ENCODE assay signal across 8 cellular contexts in the genomic region with DNA sequence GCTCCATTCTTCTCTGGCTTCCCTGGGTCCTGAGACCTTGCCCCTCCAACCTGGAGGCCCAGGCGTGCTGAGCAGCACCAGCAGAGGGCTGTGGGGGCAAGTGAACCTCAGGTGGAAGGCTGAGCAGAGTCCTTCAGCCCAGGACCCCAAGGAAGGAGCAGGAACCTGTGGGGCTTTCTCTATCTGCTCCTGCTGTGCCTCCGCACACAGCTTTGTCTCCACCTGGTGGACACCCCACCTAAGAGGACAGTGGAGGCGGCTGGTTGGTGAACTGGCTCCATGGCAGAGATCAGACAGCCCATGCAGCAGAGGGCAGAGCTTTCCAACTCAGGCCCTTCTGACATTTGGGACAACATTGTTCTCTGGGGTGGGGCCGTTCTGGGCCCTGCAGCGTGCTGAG. TPM values are rescaled to one million over a fixed set of nuclear protein-coding genes. Genes with fewer than 3 reads are reported as not detected.
DNase-seq lines count a peak whose midpoint lies in the region; ATAC-seq and TF ChIP-seq lines count a peak whose summit lies in the region.

No MANE protein-coding gene starts in this region.

- H3K9me3 ChIP-seq in CD4-positive, alpha-beta T cell (ENCODE audit: control insufficient read depth, low read length), result peaks cover 7% of the 10 kb centered on the region
- peaks cover 6% of the 10 kb centered on the region for H3K9me3 ChIP-seq in WERI-Rb-1 (ENCODE audit: severe bottlenecking)
- H3K9me3 ChIP-seq in esophagus squamous epithelium, result peaks cover 0 to 19% (median 17%) of the 10 kb centered on the region in 3 donors
- H3K9me3 ChIP-seq in ascending aorta, result peaks cover 11 to 16% of the 10 kb centered on the region in 2 donors
- peaks cover 0 to 19% of the 10 kb centered on the region in 2 donors for H3K9me3 ChIP-seq in left lung

- CTCF ChIA-PET in CD4-positive, alpha-beta T cell (lab: Charles Lee), result interaction anchor here (0.6 to 1.4 kb wide), 3 partner anchors 9 to 87 kb away, joined by 3 to 5 read pairs (median 4); a partner anchor contains a TSS

- TF ChIP-seq POLR2A in esophagus squamous epithelium (IDR thresholded peaks at IDR 0.05), result no peak

- no peaks in the 10 kb centered on the region for H3K9me3 Mint-ChIP-seq in CD4-positive, alpha-beta T cell

- H3K4me1 ChIP-seq in esophagus squamous epithelium (no peaks in the 10 kb centered on the region), ascending aorta (no peaks in the 10 kb centered on the region), left lung (no peaks in the 10 kb centered on the region)

- ATAC-seq in CD4-positive, alpha-beta T cell (ENCODE audit: poor library complexity), result peak; percentile 54
- no peak for ATAC-seq in left lung

- no peak overlapping the region for H3K27ac Mint-ChIP-seq in CD4-positive, alpha-beta T cell

- H3K36me3 ChIP-seq in WERI-Rb-1 (no peaks in the 10 kb centered on the region), esophagus squamous epithelium (no peaks in the 10 kb centered on the region), ascending aorta (no peaks in the 10 kb centered on the region), left lung (no peaks in the 10 kb centered on the region)

- H3K4me1 Mint-ChIP-seq in CD4-positive, alpha-beta T cell (ENCODE audit: low read depth), result no peaks in the 10 kb centered on the region

- H3K27me3 Mint-ChIP-seq in CD4-positive, alpha-beta T cell, result no peaks in the 10 kb centered on the region

- intact Hi-C loops in CD4-positive, alpha-beta T cell (cut with DNase I, micrococcal nuclease), result loop anchor here (10.0 kb wide), 2 partner anchors 184 to 254 kb away; no protein-coding TSS in a partner anchor
- intact Hi-C loops in esophagus squamous epithelium (cut with DNase I), result no loop called here
- intact Hi-C loops in ascending aorta (cut with DNase I), result no loop called here
- intact Hi-C loops in left lung (cut with DNase I), result no loop called here

- H3K4me3 ChIP-seq in WERI-Rb-1 (ENCODE audit: low read depth, low read length) (no peak overlapping the region), esophagus squamous epithelium (no peak overlapping the region), ascending aorta (no peak overlapping the region), left lung (no peak overlapping the region)

- POLR2A ChIA-PET in CD4-positive, alpha-beta T cell (lab: Charles Lee), result interaction anchor here (1.1 kb wide), 1 partner anchor 86 kb away, joined by 4 read pairs; a partner anchor contains a TSS

- H3K4me3 Mint-ChIP-seq in CD4-positive, alpha-beta T cell, result no peak overlapping the region

- no peaks in the 10 kb centered on the region for H3K27me3 ChIP-seq in CD4-positive, alpha-beta T cell (ENCODE audit: control insufficient read depth, insufficient read depth, low read length)
- H3K27me3 ChIP-seq in WERI-Rb-1 (ENCODE audit: insufficient read depth, low read depth, severe bottlenecking) (no peaks in the 10 kb centered on the region), esophagus squamous epithelium (peaks cover 0 to 5% (median 0%) of the 10 kb centered on the region in 4 donors), ascending aorta (no peaks in the 10 kb centered on the region), left lung (no peaks in the 10 kb centered on the region)

- TF ChIP-seq CTCF in CD4-positive, alpha-beta T cell (IDR thresholded peaks at IDR 0.05), result peak; percentile 23
- peak; percentile 95 for TF ChIP-seq CTCF in WERI-Rb-1 (IDR thresholded peaks at IDR 0.05; ENCODE audit: low read depth, low read length)
- TF ChIP-seq CTCF in esophagus squamous epithelium (IDR thresholded peaks at IDR 0.05), result peak in 4 of 6 experiments; percentile 14 to 66 (median 29)
- no peak for TF ChIP-seq CTCF in ascending aorta (IDR thresholded peaks at IDR 0.05)
- TF ChIP-seq CTCF in left lung (IDR thresholded peaks at IDR 0.05), result no peak

- H3K36me3 Mint-ChIP-seq in CD4-positive, alpha-beta T cell (ENCODE audit: low read depth), result no peaks in the 10 kb centered on the region

- no peak overlapping the region for H3K27ac ChIP-seq in CD4-positive, alpha-beta T cell (ENCODE audit: low read depth, low read length)
- H3K27ac ChIP-seq in WERI-Rb-1 (peak overlapping the region; percentile 54), esophagus squamous epithelium (no peak overlapping the region), ascending aorta (no peak overlapping the region), left lung (no peak overlapping the region)

- peak in 9 of 10 experiments; percentile 6 to 40 (median 23) for DNase-seq in CD4-positive, alpha-beta T cell
- DNase-seq in HK-2 (ENCODE audit: unreplicated experiment) (peak; percentile 20), WERI-Rb-1 (peak; percentile 82), esophagus squamous epithelium (lab: John Stamatoyannopoulos, UW) (no peak), ascending aorta (ENCODE audit: low spot score in 2 of 2) (no peak), left lung (no peak), retina (no peak)
- DNase-seq in stimulated activated CD4-positive, alpha-beta T cell treated with anti-CD3 and anti-CD28 coated beads, Interleukin-4, amount 100 ng/mL, for 48 hours (ENCODE audit: low read depth in 2 of 2), result peak; percentile 8 to 35

- WGBS in esophagus squamous epithelium, 2 donors, result 40 to 60% methylated on average over 2 to 4 of the region's 5 CpGs

RNA-seq across cellular contexts. Expression of a gene that starts 19.7 kb away (rescaled TPM):
- under 1 TPM; 0.73 to 0.82 TPM for total RNA-seq in CD4-positive, alpha-beta T cell
- total RNA-seq in esophagus squamous epithelium (not detected), ascending aorta (not detected), left lung (under 1 TPM; 0.26 to 0.52 TPM)

RNA-seq across cellular contexts. Expression of a gene that starts 31.4 kb away (rescaled TPM):
- not detected for total RNA-seq in CD4-positive, alpha-beta T cell
- not detected for total RNA-seq in esophagus squamous epithelium
- not detected for total RNA-seq in ascending aorta
- total RNA-seq in left lung, result not detected

Comparison
In these comparisons a context has a peak if more than half of its experiments do, and no peak if none do; other contexts are left out.
1. DNase-seq: peak in CD4-positive, alpha-beta T cell (9 of 10), HK-2 (single experiment), WERI-Rb-1 (single experiment) and stimulated activated CD4-positive, alpha-beta T cell treated with anti-CD3 and anti-CD28 coated beads, Interleukin-4, amount 100 ng/mL, for 48 hours (2 of 2); none in esophagus squamous epithelium (single experiment), ascending aorta (0 of 2), left lung (0 of 2) and retina (single experiment).
2. CTCF ChIP-seq: peak in CD4-positive, alpha-beta T cell (single experiment), WERI-Rb-1 (single experiment) and esophagus squamous epithelium (4 of 6); none in ascending aorta (0 of 3) and left lung (0 of 2).
3. intact Hi-C loops: an anchor here in CD4-positive, alpha-beta T cell (10.0 kb wide); none called in esophagus squamous epithelium, ascending aorta and left lung.